ENCODE assay signal across 22 cellular contexts in genomic region chr12:80320121-80320678, GRCh38.
DNase-seq lines count a peak whose midpoint lies in the region; ATAC-seq, FAIRE-seq and TF ChIP-seq lines count a peak whose summit lies in the region.
"Had no signal": no experiment of that assay in that cellular context is flagged by ENCODE, and none has a peak within 500 bp of the region (broad histone marks: within the 10 kb centered on the region; RNA-seq: fewer than 3 reads in every experiment).

No MANE protein-coding gene starts in this region.

- H3K36me3 Mint-ChIP-seq in GM23338 (ENCODE audit: low read depth) = no peaks in the 10 kb centered on the region
- H3K36me3 Mint-ChIP-seq in stimulated activated naive B cell treated with anti-CD40 and anti-IgM and Interleukin-4, amounts not matched to agents 10 μg/mL and 1 μg/mL and 100 μg/mL, for 72 hours = no peaks in the 10 kb centered on the region
- H3K36me3 Mint-ChIP-seq in activated T-helper 2 cell treated with anti-CD3 and anti-CD28 coated beads, Interferon-gamma antibody, Interleukin-2, Interleukin-4, amounts not matched to agents 10 μg/mL and 5 μg/mL and 100 μg/mL, durations not matched to agents 14 hours and 24 hours and 36 hours (ENCODE audit: low read depth) = no peaks in the 10 kb centered on the region
- H3K36me3 Mint-ChIP-seq: CD4-positive, CD25-positive, alpha-beta regulatory T cell had no signal

- H3K27ac Mint-ChIP-seq in GM23338 = no peak overlapping the region; the same call in 1 of the 2 replicates
- H3K27ac Mint-ChIP-seq in stimulated activated naive B cell treated with anti-CD40 and anti-IgM and Interleukin-4, amounts not matched to agents 10 μg/mL and 1 μg/mL and 100 μg/mL, for 72 hours = no peak overlapping the region
- no peak overlapping the region for H3K27ac Mint-ChIP-seq in activated T-helper 2 cell treated with anti-CD3 and anti-CD28 coated beads, Interferon-gamma antibody, Interleukin-2, Interleukin-4, amounts not matched to agents 10 μg/mL and 5 μg/mL and 100 μg/mL, durations not matched to agents 14 hours and 24 hours and 36 hours
- H3K27ac Mint-ChIP-seq: CD4-positive, CD25-positive, alpha-beta regulatory T cell had no signal

- H4K20me1 ChIP-seq in GM23338 (replicated peaks; ENCODE audit: insufficient read depth) = no peaks in the 10 kb centered on the region
- no peaks in the 10 kb centered on the region for H4K20me1 ChIP-seq in Karpas-422 (ENCODE audit: insufficient read depth, low read depth, low read length)

- no peaks in the 10 kb centered on the region for H3F3A ChIP-seq in GM23338 (replicated peaks; ENCODE audit: low read depth)

- DNase-seq in GM23338 (ENCODE audit: low spot score) = peak; percentile 78
- peak; percentile 30 for DNase-seq in iPS DF 19.7 (ENCODE audit: low read depth, low spot score)
- no peak for DNase-seq in kidney
- no peak for DNase-seq in stimulated activated naive B cell treated with anti-CD40 and anti-IgM and Interleukin-4, amounts not matched to agents 10 μg/mL and 1 μg/mL and 100 μg/mL, for 72 hours
- DNase-seq in activated T-helper 2 cell treated with anti-CD3 and anti-CD28 coated beads, Interferon-gamma antibody, Interleukin-2, Interleukin-4, amounts not matched to agents 10 μg/mL and 5 μg/mL and 100 μg/mL, durations not matched to agents 14 hours and 24 hours and 36 hours (ENCODE audit: low spot score) = no peak
- no peak for DNase-seq in AG08395 (ENCODE audit: low spot score)
- no peak for DNase-seq in Karpas-422
- DNase-seq: CD4-positive, CD25-positive, alpha-beta regulatory T cell; DMS79; KG1; NCI-H1105; NCI-H146; NCI-H2029; NCI-H2171; NCI-H345; NCI-H524; NCI-H82; SJCRH30 had no signal

- H3K4me1 Mint-ChIP-seq in GM23338 = peaks cover 40% of the 10 kb centered on the region
- no peaks in the 10 kb centered on the region for H3K4me1 Mint-ChIP-seq in stimulated activated naive B cell treated with anti-CD40 and anti-IgM and Interleukin-4, amounts not matched to agents 10 μg/mL and 1 μg/mL and 100 μg/mL, for 72 hours
- H3K4me1 Mint-ChIP-seq in activated T-helper 2 cell treated with anti-CD3 and anti-CD28 coated beads, Interferon-gamma antibody, Interleukin-2, Interleukin-4, amounts not matched to agents 10 μg/mL and 5 μg/mL and 100 μg/mL, durations not matched to agents 14 hours and 24 hours and 36 hours (ENCODE audit: low read depth) = no peaks in the 10 kb centered on the region
- H3K4me1 Mint-ChIP-seq: CD4-positive, CD25-positive, alpha-beta regulatory T cell had no signal

- H3K27me3 ChIP-seq in GM23338 (ENCODE audit: insufficient read depth) (no peaks in the 10 kb centered on the region), Karpas-422 (ENCODE audit: low read length) (no peaks in the 10 kb centered on the region)
- H3K27me3 ChIP-seq: SJCRH30 had no signal

- H2AFZ ChIP-seq in GM23338 (no peak overlapping the region), Karpas-422 (ENCODE audit: low read length) (no peak overlapping the region)

- no peak for TF ChIP-seq CTCF in GM23338 (conservative IDR thresholded peaks at IDR 0.05; ENCODE audit: low read depth in 2 of 2)
- TF ChIP-seq CTCF in VCaP (conservative IDR thresholded peaks at IDR 0.05) = no peak
- no peak for TF ChIP-seq CTCF in kidney (IDR thresholded peaks at IDR 0.05; ENCODE audit: borderline replicate concordance, extremely low read depth, insufficient read depth)

- H3K9me3 Mint-ChIP-seq in GM23338 = no peaks in the 10 kb centered on the region
- H3K9me3 Mint-ChIP-seq in stimulated activated naive B cell treated with anti-CD40 and anti-IgM and Interleukin-4, amounts not matched to agents 10 μg/mL and 1 μg/mL and 100 μg/mL, for 72 hours = peaks cover 0 to 1% of the 10 kb centered on the region in 2 donors
- H3K9me3 Mint-ChIP-seq in activated T-helper 2 cell treated with anti-CD3 and anti-CD28 coated beads, Interferon-gamma antibody, Interleukin-2, Interleukin-4, amounts not matched to agents 10 μg/mL and 5 μg/mL and 100 μg/mL, durations not matched to agents 14 hours and 24 hours and 36 hours = no peaks in the 10 kb centered on the region

- H3K9ac ChIP-seq in kidney (ENCODE audit: low read length in 2 of 2) (no peak overlapping the region), Karpas-422 (ENCODE audit: low read length) (no peak overlapping the region)

- H3K9me2 ChIP-seq in GM23338 (ENCODE audit: insufficient read depth) (no peaks in the 10 kb centered on the region), Karpas-422 (replicated peaks; ENCODE audit: insufficient read depth, low read length) (no peaks in the 10 kb centered on the region)

- intact Hi-C loops in kidney (cut with DNase I) = no loop called here
- intact Hi-C loops in activated T-helper 2 cell treated with anti-CD3 and anti-CD28 coated beads, Interferon-gamma antibody, Interleukin-2, Interleukin-4, amounts not matched to agents 10 μg/mL and 5 μg/mL and 100 μg/mL, durations not matched to agents 14 hours and 24 hours and 36 hours (cut with micrococcal nuclease) = no loop called here

- no peaks in the 10 kb centered on the region for H3K79me2 ChIP-seq in GM23338 (replicated peaks; ENCODE audit: insufficient read depth)
- no peaks in the 10 kb centered on the region for H3K79me2 ChIP-seq in Karpas-422 (ENCODE audit: low read length)

- H3K4me3 ChIP-seq in GM23338 = no peak overlapping the region
- no peak overlapping the region for H3K4me3 ChIP-seq in kidney (ENCODE audit: low read length in 2 of 2)
- H3K4me3 ChIP-seq in Karpas-422 (ENCODE audit: low read length) = no peak overlapping the region
- H3K4me3 ChIP-seq: HAP-1, SJCRH30 had no signal

- peak; percentile 91 for ATAC-seq in GM23338
- no peak for ATAC-seq in stimulated activated naive B cell treated with anti-CD40 and anti-IgM and Interleukin-4, amounts not matched to agents 10 μg/mL and 1 μg/mL and 100 μg/mL, for 72 hours (replicated peaks)

- no peaks in the 10 kb centered on the region for H3K9me3 ChIP-seq in kidney (ENCODE audit: control insufficient read depth in 1 of 2, low read length in 2 of 2)
- H3K9me3 ChIP-seq in Karpas-422 (ENCODE audit: low read length) = no peaks in the 10 kb centered on the region
- H3K9me3 ChIP-seq: HAP-1, SJCRH30 had no signal

- no peaks in the 10 kb centered on the region for H3K36me3 ChIP-seq in GM23338 (ENCODE audit: insufficient read depth)
- H3K36me3 ChIP-seq in kidney (ENCODE audit: control insufficient read depth in 1 of 2, insufficient read depth in 2 of 2, low read length in 2 of 2) = peaks cover 0 to 3% of the 10 kb centered on the region in 2 donors
- no peaks in the 10 kb centered on the region for H3K36me3 ChIP-seq in Karpas-422 (ENCODE audit: insufficient read depth, low read length)
- H3K36me3 ChIP-seq: HAP-1, SJCRH30 had no signal

- no peaks in the 10 kb centered on the region for H3K27me3 Mint-ChIP-seq in GM23338 (ENCODE audit: insufficient read depth, low read depth, poor library complexity)
- no peaks in the 10 kb centered on the region for H3K27me3 Mint-ChIP-seq in stimulated activated naive B cell treated with anti-CD40 and anti-IgM and Interleukin-4, amounts not matched to agents 10 μg/mL and 1 μg/mL and 100 μg/mL, for 72 hours
- no peaks in the 10 kb centered on the region for H3K27me3 Mint-ChIP-seq in activated T-helper 2 cell treated with anti-CD3 and anti-CD28 coated beads, Interferon-gamma antibody, Interleukin-2, Interleukin-4, amounts not matched to agents 10 μg/mL and 5 μg/mL and 100 μg/mL, durations not matched to agents 14 hours and 24 hours and 36 hours (ENCODE audit: low read depth)
- H3K27me3 Mint-ChIP-seq: CD4-positive, CD25-positive, alpha-beta regulatory T cell had no signal

- no peak overlapping the region for H3K27ac ChIP-seq in GM23338 (ENCODE audit: low read depth)
- peak overlapping the region; percentile 72 for H3K27ac ChIP-seq in VCaP
- no peak overlapping the region for H3K27ac ChIP-seq in kidney (ENCODE audit: low read depth in 2 of 2, low read length in 2 of 2)
- no peak overlapping the region for H3K27ac ChIP-seq in Karpas-422 (ENCODE audit: low read length)
- H3K27ac ChIP-seq: HL-60, SJCRH30 had no signal

- FAIRE-seq in kidney (lab: Jason Lieb, UNC) = peak; percentile 11
- FAIRE-seq: RCC 7860 had no signal

- H3K4me3 Mint-ChIP-seq in GM23338 = peak overlapping the region; percentile 22; the same call in 2 of the 3 replicates
- no peak overlapping the region for H3K4me3 Mint-ChIP-seq in stimulated activated naive B cell treated with anti-CD40 and anti-IgM and Interleukin-4, amounts not matched to agents 10 μg/mL and 1 μg/mL and 100 μg/mL, for 72 hours
- no peak overlapping the region for H3K4me3 Mint-ChIP-seq in activated T-helper 2 cell treated with anti-CD3 and anti-CD28 coated beads, Interferon-gamma antibody, Interleukin-2, Interleukin-4, amounts not matched to agents 10 μg/mL and 5 μg/mL and 100 μg/mL, durations not matched to agents 14 hours and 24 hours and 36 hours (ENCODE audit: low read depth)
- H3K4me3 Mint-ChIP-seq: CD4-positive, CD25-positive, alpha-beta regulatory T cell had no signal

- H3K4me1 ChIP-seq in GM23338 (ENCODE audit: insufficient read depth) (peaks cover 35% of the 10 kb centered on the region), kidney (ENCODE audit: control insufficient read depth in 1 of 2, insufficient read depth in 1 of 2, low read depth in 1 of 2, low read length in 2 of 2) (no peaks in the 10 kb centered on the region), Karpas-422 (ENCODE audit: low read length) (no peaks in the 10 kb centered on the region)
- H3K4me1 ChIP-seq: HAP-1, SJCRH30 had no signal

- H3K4me2 ChIP-seq in GM23338 (peak overlapping the region; percentile 28), Karpas-422 (ENCODE audit: low read depth, low read length, poor library complexity, severe bottlenecking) (no peak overlapping the region)

TF ChIP-seq in GM23338, 12 proteins besides CTCF, POLR2A, EP300 and RAD21 (continues in another document):
- TF ChIP-seq POLR2AphosphoS5 (IDR thresholded peaks at IDR 0.05; ENCODE audit: low read depth) = no peak

Comparison
In these comparisons a context has a peak if more than half of its experiments do, and no peak if none do; other contexts are left out.
1. DNase-seq: peak in GM23338 (single experiment) and iPS DF 19.7 (single experiment); none in kidney (single experiment), stimulated activated naive B cell treated with anti-CD40 and anti-IgM and Interleukin-4, amounts not matched to agents 10 μg/mL and 1 μg/mL and 100 μg/mL, for 72 hours (single experiment), activated T-helper 2 cell treated with anti-CD3 and anti-CD28 coated beads, Interferon-gamma antibody, Interleukin-2, Interleukin-4, amounts not matched to agents 10 μg/mL and 5 μg/mL and 100 μg/mL, durations not matched to agents 14 hours and 24 hours and 36 hours (single experiment), AG08395 (single experiment) and Karpas-422 (single experiment).